Comparison of ENCODE assay signal across 8 cellular contexts in the genomic region with DNA sequence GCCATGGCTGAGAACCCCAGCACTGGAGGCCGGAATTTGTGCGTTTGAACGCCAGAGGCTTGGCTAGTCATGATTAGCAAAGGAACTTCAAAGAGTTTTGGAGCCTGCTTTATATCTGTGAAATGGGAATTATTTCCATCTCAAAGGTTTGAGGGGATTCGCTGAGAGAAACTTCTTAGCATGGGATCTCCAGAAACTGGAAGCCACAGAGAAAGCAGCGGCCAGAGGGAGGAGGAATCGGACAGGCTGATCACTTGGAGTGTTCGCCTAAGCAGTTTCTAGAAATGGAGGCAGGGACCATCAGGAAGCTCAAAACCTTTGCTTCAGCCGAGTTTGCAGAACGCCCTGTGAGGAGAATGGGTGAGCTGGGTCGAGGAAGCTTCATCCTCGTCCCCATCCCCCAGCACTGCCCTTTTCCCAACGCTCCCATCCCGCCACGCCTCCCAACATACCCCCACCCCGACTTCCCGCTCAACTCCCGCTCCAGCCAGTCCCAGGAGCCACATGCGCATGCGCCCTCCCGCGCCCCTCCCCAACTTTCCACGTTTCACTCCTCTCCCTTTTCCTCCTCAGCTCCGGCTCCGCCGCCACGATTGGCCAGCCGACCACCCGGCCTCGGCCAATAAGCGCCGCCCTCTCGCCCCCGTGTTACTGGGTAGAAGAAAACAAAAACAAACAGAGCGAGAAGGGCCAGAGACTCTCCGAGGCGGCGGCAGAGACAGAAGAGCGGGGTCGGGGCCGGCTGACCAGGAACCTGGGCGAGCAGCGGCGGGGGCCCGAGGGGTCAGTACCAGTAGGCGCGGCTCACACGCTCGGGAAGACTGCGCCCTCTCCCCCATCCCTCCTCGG. TPM values are rescaled to one million over a fixed set of nuclear protein-coding genes. Genes with fewer than 3 reads are reported as not detected.
A peak's percentile ranks its signal among the peaks of the same experiment; 100 is the strongest.
DNase-seq lines count a peak whose midpoint lies in the region; ATAC-seq and TF ChIP-seq lines count a peak whose summit lies in the region.

A gene (plus strand): TSS at position 693 of the 849 bp plus-strand sequence. CDS start 4,100 bp downstream, outside the sequence.

- DNase-seq in GM12865 (ENCODE audit: low read depth): peak; percentile 97
- peak; percentile 78 for DNase-seq in NCI-H1417 treated with DMSO at 0.1 percent for 48 hours (lab: John Stamatoyannopoulos, UW)
- DNase-seq in T-cell: peak; percentile 75 to 96 (median 90)
- DNase-seq in cardiac muscle cell (ENCODE audit: low read depth in 1 of 2, low spot score in 1 of 2): peak; percentile 99
- peak; percentile 97 to 99 for DNase-seq in trophoblast cell
- DNase-seq in transverse colon: peak; percentile 100

- H3K79me1 ChIP-seq in trophoblast cell (ENCODE audit: low read length): peaks cover 13% of the 10 kb centered on the region

- no peak within 1 kb of the TSS for H3K23ac ChIP-seq in trophoblast cell (ENCODE audit: low read length)

- H3K27me3 ChIP-seq in cardiac muscle cell (no peaks in the 10 kb centered on the region), trophoblast cell (ENCODE audit: insufficient read depth, low read length) (no peaks in the 10 kb centered on the region), transverse colon (no peaks in the 10 kb centered on the region)

- TF ChIP-seq EP300 in transverse colon (IDR thresholded peaks at IDR 0.05; ENCODE audit: low read depth): no peak

- TF ChIP-seq POLR2A in transverse colon (IDR thresholded peaks at IDR 0.05): peak; percentile 99

- H3K27me3 Mint-ChIP-seq in T-cell: no peaks in the 10 kb centered on the region

- peak within 1 kb of the TSS; percentile 76 for H2BK5ac ChIP-seq in trophoblast cell (ENCODE audit: low read depth, low read length, poor library complexity)

- H3K4me3 ChIP-seq in GM12865 (ENCODE audit: low read depth, low read length): peak within 1 kb of the TSS; percentile 95
- H3K4me3 ChIP-seq in cardiac muscle cell: peak within 1 kb of the TSS; percentile 88
- peak within 1 kb of the TSS; percentile 87 for H3K4me3 ChIP-seq in trophoblast cell (ENCODE audit: low read depth, low read length)
- peak within 1 kb of the TSS; percentile 79 to 97 (median 88) for H3K4me3 ChIP-seq in transverse colon

- in situ Hi-C loops in transverse colon (cut with MboI; ENCODE audit: low pct_ligation_motif_present in 1 of 4, low pct_unique_long_range_greater_than_20kb in 1 of 4, low sequenced_read_pairs in 3 of 4): no loop called here

- intact Hi-C loops in transverse colon (cut with DNase I; ENCODE audit: low total_unique reads): loop anchor here (10.0 kb wide), 1 partner anchor 47 kb away; no protein-coding TSS in a partner anchor

- ATAC-seq in HG02763 (IDR thresholded peaks at IDR 0.05; ENCODE audit: unreplicated experiment) (peak; percentile 64), T-cell (replicated peaks in 1 of 4) (peak; percentile 69 to 75 (median 72))

- H3K9me3 ChIP-seq in cardiac muscle cell (ENCODE audit: low read depth) (no peaks in the 10 kb centered on the region), trophoblast cell (ENCODE audit: insufficient read depth, low read depth, low read length) (no peaks in the 10 kb centered on the region), transverse colon (no peaks in the 10 kb centered on the region)

- peak within 1 kb of the TSS; percentile 99 for H3K27ac Mint-ChIP-seq in T-cell

- H3K14ac ChIP-seq in trophoblast cell (ENCODE audit: low read length): peak within 1 kb of the TSS; percentile 85

- POLR2A ChIA-PET in T-cell (lab: Charles Lee): interaction anchor here (0.5 to 2.6 kb wide), 22 partner anchors 8 to 1315 kb away, joined by 3 to 20 read pairs (median 4); a partner anchor contains a TSS

- peak within 1 kb of the TSS; percentile 83 for H4K12ac ChIP-seq in trophoblast cell (ENCODE audit: low read depth, low read length)

- peak within 1 kb of the TSS; percentile 84 to 99 (median 97) for H3K4me3 Mint-ChIP-seq in T-cell

- CTCF ChIA-PET in T-cell (lab: Charles Lee): interaction anchor here (0.6 to 1.3 kb wide), 9 partner anchors 9 to 128 kb away, joined by 3 to 13 read pairs (median 3); no protein-coding TSS in a partner anchor

- peak within 1 kb of the TSS; percentile 80 for H3K27ac ChIP-seq in adipose tissue (ENCODE audit: low read depth, low read length)
- H3K27ac ChIP-seq in cardiac muscle cell: peak within 1 kb of the TSS; percentile 96
- peak within 1 kb of the TSS; percentile 94 for H3K27ac ChIP-seq in trophoblast cell (ENCODE audit: low read depth, low read length)
- peak within 1 kb of the TSS; percentile 99 to 100 (median 99) for H3K27ac ChIP-seq in transverse colon

- TF ChIP-seq CTCF in GM12865 (IDR thresholded peaks at IDR 0.05; ENCODE audit: insufficient read depth, low read depth, low read length, missing control alignments) (no peak), cardiac muscle cell (IDR thresholded peaks at IDR 0.05; ENCODE audit: low read depth, low read length) (no peak), transverse colon (IDR thresholded peaks at IDR 0.05) (no peak)

- H2BK120ac ChIP-seq in trophoblast cell (ENCODE audit: insufficient read depth, low read length, poor library complexity): peak within 1 kb of the TSS; percentile 68

- peak within 1 kb of the TSS; percentile 84 for H3K4me2 ChIP-seq in trophoblast cell (ENCODE audit: low read length)

- H3K9ac ChIP-seq in trophoblast cell (ENCODE audit: low read length): peak within 1 kb of the TSS; percentile 84

- H3K36me3 ChIP-seq in cardiac muscle cell (peaks cover 4% of the 10 kb centered on the region), trophoblast cell (ENCODE audit: control insufficient read depth in 1 of 2, insufficient read depth in 2 of 2, low read length in 2 of 2) (no peaks in the 10 kb centered on the region), transverse colon (peaks cover 0 to 2% (median 0%) of the 10 kb centered on the region in 4 donors)

- H2AK5ac ChIP-seq in trophoblast cell (ENCODE audit: low read length): peak within 1 kb of the TSS; percentile 48

- H3K36me3 Mint-ChIP-seq in T-cell: peaks cover 14% of the 10 kb centered on the region

- peak within 1 kb of the TSS; percentile 78 for H2AFZ ChIP-seq in trophoblast cell (ENCODE audit: insufficient read depth, low read length, poor library complexity)

- H2BK12ac ChIP-seq in trophoblast cell (ENCODE audit: low read length): peak within 1 kb of the TSS; percentile 67

- H3K4me1 ChIP-seq in cardiac muscle cell (ENCODE audit: low read depth) (peaks cover 27% of the 10 kb centered on the region), trophoblast cell (ENCODE audit: control insufficient read depth in 1 of 2, insufficient read depth in 2 of 2, low read length in 2 of 2) (peaks cover 7 to 8% of the 10 kb centered on the region in 2 experiments), transverse colon (peaks cover 14 to 71% (median 42%) of the 10 kb centered on the region in 4 donors)

- H3K4me1 Mint-ChIP-seq in T-cell: peaks cover 67 to 76% (median 68%) of the 10 kb centered on the region in 3 donors

- H4K91ac ChIP-seq in trophoblast cell (ENCODE audit: low read depth, low read length): peak within 1 kb of the TSS; percentile 91

- peak within 1 kb of the TSS; percentile 65 for H3K4ac ChIP-seq in trophoblast cell (ENCODE audit: low read depth, low read length)

- peaks cover 4% of the 10 kb centered on the region for H3K79me2 ChIP-seq in trophoblast cell (ENCODE audit: control insufficient read depth, insufficient read depth, low read length, poor library complexity)

- WGBS in adipose tissue, 3 donors: 2% methylated on average over 38 to 50 of the region's 50 CpGs
- WGBS in trophoblast cell (ENCODE audit: extremely low coverage, insufficient coverage, insufficient read length): no CpG with 5 or more reads among the region's 50 CpGs
- 0 to 4% methylated on average over 1 to 50 of the region's 50 CpGs for WGBS in transverse colon (ENCODE audit: low coverage in 1 of 2), 2 donors

- H3K9me3 Mint-ChIP-seq in T-cell: peaks cover 0 to 4% (median 0%) of the 10 kb centered on the region in 3 donors

- peak within 1 kb of the TSS; percentile 71 for H3K18ac ChIP-seq in trophoblast cell (ENCODE audit: low read length)

- H4K8ac ChIP-seq in trophoblast cell (ENCODE audit: low read depth, low read length): peak within 1 kb of the TSS; percentile 87

RNA-seq across cellular contexts. Expression of the gene that starts here (rescaled TPM):
- total RNA-seq in T-cell (100 to 1,000 TPM; 239 to 335 (median 309) TPM), cardiac muscle cell (54.0 and 84.9 TPM in 2 replicates), transverse colon (100 to 1,000 TPM in 3 of 4 donors, 10 to 100 TPM in 1; 98.3 to 724 (median 511) TPM)
- polyA plus RNA-seq in adipose tissue (100 to 1,000 TPM in 1 of 3 donors, 10 to 100 TPM in 2; 72.7 to 398 (median 80.2) TPM), cardiac muscle cell (98.7 and 160 TPM in 2 replicates)
- polyA plus RNA-seq in trophoblast cell (2013): 57.0 and 61.1 TPM in 2 replicates

Comparison
In these comparisons a context has a peak if more than half of its experiments do, and no peak if none do; other contexts are left out.
1. Peak in every context shown above with its lines: DNase-seq, ATAC-seq, H3K4me3 ChIP-seq and H3K27ac ChIP-seq.